ENCODE assay signal across 9 cellular contexts in the genomic region with DNA sequence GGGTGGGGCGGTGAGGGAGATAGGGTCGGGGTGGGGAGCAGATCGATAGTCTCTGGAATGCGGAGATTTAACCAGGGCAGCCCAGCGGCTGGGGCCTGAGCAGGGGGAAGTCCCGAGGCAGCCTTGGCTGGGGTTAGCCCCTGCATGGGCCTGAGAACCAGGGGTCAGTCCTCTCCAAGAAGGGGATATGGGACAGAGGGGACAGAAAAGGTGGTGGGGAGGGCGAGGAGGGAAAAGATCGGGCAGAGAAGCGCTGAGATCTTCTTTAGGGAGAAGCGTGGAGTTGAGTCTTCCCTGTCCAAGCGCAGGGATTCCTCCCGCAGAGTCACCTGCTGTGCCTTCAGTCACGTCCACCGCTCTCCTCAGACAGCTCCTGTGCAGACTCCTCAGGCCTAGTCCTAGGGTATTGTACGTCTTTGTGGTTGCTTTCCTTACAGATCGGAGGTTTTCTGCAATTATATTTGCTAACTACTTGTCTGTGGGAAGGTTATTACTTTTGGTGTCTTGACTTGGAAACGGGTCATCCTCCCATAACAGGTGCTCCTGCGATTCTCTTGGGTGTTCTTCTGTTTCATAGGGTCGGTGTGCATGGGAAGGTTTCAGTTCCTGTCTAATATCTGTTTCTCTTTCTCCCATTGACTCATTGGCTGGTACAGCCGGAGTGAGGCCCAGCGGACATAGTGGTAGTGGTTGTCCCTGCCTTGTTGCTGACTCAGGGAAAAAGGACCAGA. TPM values are rescaled to one million over a fixed set of nuclear protein-coding genes. Genes with fewer than 3 reads are reported as not detected.
DNase-seq lines count a peak whose midpoint lies in the region; ATAC-seq and TF ChIP-seq lines count a peak whose summit lies in the region.
"Had no signal": no experiment of that assay in that cellular context is flagged by ENCODE, and none has a peak within 500 bp of the region (broad histone marks: within the 10 kb centered on the region; RNA-seq: fewer than 3 reads in every experiment).

No MANE protein-coding gene starts in this region.

- H3K9me3 Mint-ChIP-seq in activated CD8-positive, alpha-beta memory T cell treated with anti-CD3 and anti-CD28 coated beads, Interleukin-2, amount 10 ng/mL, durations not matched to agents 7 days and 5 days (ENCODE audit: low read depth) = no peaks in the 10 kb centered on the region
- H3K9me3 Mint-ChIP-seq in activated B cell treated with CpG ODN at 0.5 μM for 24 hours = no peaks in the 10 kb centered on the region
- H3K9me3 Mint-ChIP-seq in osteocyte (ENCODE audit: unreplicated experiment) = no peaks in the 10 kb centered on the region

- no peak for TF ChIP-seq CTCF in activated B cell treated with CpG ODN at 0.5 μM for 24 hours (IDR thresholded peaks at IDR 0.05)
- TF ChIP-seq CTCF in osteocyte (IDR thresholded peaks at IDR 0.05) = no peak

- peaks cover 4% of the 10 kb centered on the region for H3K27me3 Mint-ChIP-seq in activated CD8-positive, alpha-beta memory T cell treated with anti-CD3 and anti-CD28 coated beads, Interleukin-2, amount 10 ng/mL, durations not matched to agents 7 days and 5 days
- H3K27me3 Mint-ChIP-seq in activated B cell treated with CpG ODN at 0.5 μM for 24 hours (peaks cover 6% of the 10 kb centered on the region), osteocyte (ENCODE audit: unreplicated experiment) (peaks cover 11% of the 10 kb centered on the region)

- no peak for DNase-seq in activated CD8-positive, alpha-beta memory T cell treated with anti-CD3 and anti-CD28 coated beads, Interleukin-2, amount 10 ng/mL, durations not matched to agents 7 days and 5 days
- DNase-seq in activated CD8-positive, alpha-beta memory T cell treated with anti-CD3 and anti-CD28 coated beads, Interleukin-2, amount 50 U/mL, for 4 hours = no peak
- DNase-seq in activated B cell treated with CpG ODN at 0.5 μM for 24 hours = no peak
- no peak for DNase-seq in foreskin melanocyte
- no peak for DNase-seq in osteocyte (ENCODE audit: extremely low spot score, unreplicated experiment)
- no peak for DNase-seq in ecto neural progenitor cell (ENCODE audit: low spot score)
- DNase-seq: gastrocnemius medialis had no signal

- H3K36me3 Mint-ChIP-seq in activated CD8-positive, alpha-beta memory T cell treated with anti-CD3 and anti-CD28 coated beads, Interleukin-2, amount 10 ng/mL, durations not matched to agents 7 days and 5 days = peaks cover 14% of the 10 kb centered on the region
- H3K36me3 Mint-ChIP-seq in activated B cell treated with CpG ODN at 0.5 μM for 24 hours (ENCODE audit: low read depth) (no peaks in the 10 kb centered on the region), osteocyte (ENCODE audit: unreplicated experiment) (no peaks in the 10 kb centered on the region)

- peak overlapping the region; percentile 51 for H3K9ac ChIP-seq in mucosa of stomach (ENCODE audit: low read length)

- CTCF ChIA-PET in activated CD8-positive, alpha-beta memory T cell treated with anti-CD3 and anti-CD28 coated beads, Interleukin-2, amount 10 ng/mL, durations not matched to agents 7 days and 5 days (lab: Charles Lee) = interaction anchor here (1.4 to 2.3 kb wide), 2 partner anchors 10 to 88 kb away, joined by 5 to 8 read pairs; no protein-coding TSS in a partner anchor
- CTCF ChIA-PET in activated B cell treated with CpG ODN at 0.5 μM for 24 hours (lab: Charles Lee) = interaction anchor here (0.6 kb wide), 1 partner anchor 94 kb away, joined by 3 read pairs; no protein-coding TSS in a partner anchor

- H3K4me3 Mint-ChIP-seq in activated CD8-positive, alpha-beta memory T cell treated with anti-CD3 and anti-CD28 coated beads, Interleukin-2, amount 10 ng/mL, durations not matched to agents 7 days and 5 days = no peak overlapping the region
- H3K4me3 Mint-ChIP-seq in activated B cell treated with CpG ODN at 0.5 μM for 24 hours (peak overlapping the region; percentile 82), osteocyte (ENCODE audit: unreplicated experiment) (no peak overlapping the region)

- no peak for ATAC-seq in activated CD8-positive, alpha-beta memory T cell treated with anti-CD3 and anti-CD28 coated beads, Interleukin-2, amount 10 ng/mL, durations not matched to agents 7 days and 5 days
- ATAC-seq in HG02885 (IDR thresholded peaks at IDR 0.05; ENCODE audit: poor library complexity, unreplicated experiment) = peak; percentile 74
- ATAC-seq in activated B cell treated with CpG ODN at 0.5 μM for 24 hours (ENCODE audit: low read depth) = peak; percentile 80

- H3K36me3 ChIP-seq in mucosa of stomach (ENCODE audit: control insufficient read depth, insufficient read depth, low read length) = no peaks in the 10 kb centered on the region
- H3K36me3 ChIP-seq: gastrocnemius medialis had no signal

- intact Hi-C loops in activated B cell treated with CpG ODN at 0.5 μM for 24 hours (cut with micrococcal nuclease) = loop anchor here (2.0 kb wide), 1 partner anchor 65 kb away; no protein-coding TSS in a partner anchor

- POLR2A ChIA-PET in activated B cell treated with CpG ODN at 0.5 μM for 24 hours (lab: Charles Lee) = interaction anchor here (0.5 kb wide), 1 partner anchor 23 kb away, joined by 4 read pairs; no protein-coding TSS in a partner anchor

- H3K4me3 ChIP-seq in mucosa of stomach (ENCODE audit: low read length) = no peak overlapping the region

- H3K4me1 ChIP-seq in mucosa of stomach (ENCODE audit: control insufficient read depth, insufficient read depth, low read length) = peaks cover 10% of the 10 kb centered on the region
- H3K4me1 ChIP-seq: gastrocnemius medialis had no signal

- H3K27ac Mint-ChIP-seq in activated CD8-positive, alpha-beta memory T cell treated with anti-CD3 and anti-CD28 coated beads, Interleukin-2, amount 10 ng/mL, durations not matched to agents 7 days and 5 days = peak overlapping the region; percentile 71
- H3K27ac Mint-ChIP-seq in activated B cell treated with CpG ODN at 0.5 μM for 24 hours (peak overlapping the region; percentile 4), osteocyte (ENCODE audit: unreplicated experiment) (no peak overlapping the region)

- peaks cover 6% of the 10 kb centered on the region for H3K27me3 ChIP-seq in mucosa of stomach (ENCODE audit: control insufficient read depth, insufficient read depth, low read length)
- H3K27me3 ChIP-seq: gastrocnemius medialis had no signal

- H3K9me3 ChIP-seq in mucosa of stomach (ENCODE audit: control insufficient read depth, low read length) = no peaks in the 10 kb centered on the region
- H3K9me3 ChIP-seq: gastrocnemius medialis had no signal

- peaks cover 19% of the 10 kb centered on the region for H3K4me1 Mint-ChIP-seq in activated CD8-positive, alpha-beta memory T cell treated with anti-CD3 and anti-CD28 coated beads, Interleukin-2, amount 10 ng/mL, durations not matched to agents 7 days and 5 days
- peaks cover 22% of the 10 kb centered on the region for H3K4me1 Mint-ChIP-seq in activated B cell treated with CpG ODN at 0.5 μM for 24 hours
- no peaks in the 10 kb centered on the region for H3K4me1 Mint-ChIP-seq in osteocyte (ENCODE audit: unreplicated experiment)

RNA-seq across cellular contexts. Expression of a gene that starts 1.0 kb away (rescaled TPM):
- total RNA-seq in activated CD8-positive, alpha-beta memory T cell treated with anti-CD3 and anti-CD28 coated beads, Interleukin-2, amount 10 ng/mL, durations not matched to agents 7 days and 5 days = 10 to 100 TPM in 1 of 2 experiments, 1 to 10 TPM in 1; 2.0 to 15.8 TPM
- 0.34 and 0.71 TPM in 2 replicates for total RNA-seq in activated B cell treated with CpG ODN at 0.5 μM for 24 hours
- total RNA-seq in osteocyte = not detected in 2 replicates

RNA-seq across cellular contexts. Expression of a gene that starts 35.5 kb away (rescaled TPM):
- total RNA-seq in activated CD8-positive, alpha-beta memory T cell treated with anti-CD3 and anti-CD28 coated beads, Interleukin-2, amount 10 ng/mL, durations not matched to agents 7 days and 5 days = not detected
- total RNA-seq in activated B cell treated with CpG ODN at 0.5 μM for 24 hours (14.0 and 17.0 TPM in 2 replicates), osteocyte (44.4 and 56.4 TPM in 2 replicates)

Comparison
In these comparisons a context has a peak if more than half of its experiments do, and no peak if none do; other contexts are left out.
1. RNA of a gene that starts 35.5 kb away (total RNA-seq): 44.4 to 56.4 TPM in osteocyte and 14.0 to 17.0 TPM in activated B cell treated with CpG ODN at 0.5 μM for 24 hours; not detected in activated CD8-positive, alpha-beta memory T cell treated with anti-CD3 and anti-CD28 coated beads, Interleukin-2, amount 10 ng/mL, durations not matched to agents 7 days and 5 days; every median in the first group is over 10 times any median in the second.